ENCODE assay signal across 1 cellular context in the genomic region with DNA sequence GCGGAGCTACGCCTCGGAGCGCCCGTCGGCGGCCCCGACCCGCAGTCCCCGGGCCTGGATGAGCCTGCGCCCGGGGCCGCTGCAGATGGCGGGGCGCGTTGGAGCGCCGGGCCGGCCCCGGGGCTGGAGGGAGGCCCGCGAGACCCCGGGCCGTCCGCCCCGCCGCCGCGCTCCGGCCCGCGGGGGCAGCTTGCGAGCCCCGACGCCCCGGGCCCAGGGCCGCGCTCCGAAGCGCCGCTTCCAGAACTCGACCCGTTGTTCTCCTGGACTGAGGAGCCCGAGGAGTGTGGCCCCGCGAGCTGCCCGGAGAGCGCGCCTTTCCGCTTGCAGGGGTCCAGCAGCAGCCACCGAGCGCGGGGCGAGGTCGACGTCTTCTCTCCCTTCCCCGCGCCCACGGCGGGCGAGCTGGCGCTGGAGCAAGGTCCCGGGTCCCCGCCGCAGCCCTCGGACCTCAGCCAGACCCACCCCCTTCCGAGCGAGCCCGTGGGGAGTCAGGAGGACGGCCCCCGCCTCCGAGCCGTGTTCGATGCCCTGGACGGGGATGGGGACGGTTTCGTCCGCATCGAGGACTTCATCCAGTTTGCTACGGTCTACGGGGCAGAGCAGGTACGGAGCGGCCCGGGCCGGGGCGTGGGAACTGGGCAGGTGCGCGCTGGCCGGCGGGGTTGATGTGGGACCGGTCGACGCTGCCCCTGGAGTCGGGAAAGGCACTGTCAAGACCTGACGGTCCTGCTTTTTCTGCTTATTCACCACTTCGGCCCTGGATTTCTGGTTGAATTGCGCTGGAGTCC.
TF ChIP-seq lines count a peak whose summit lies in the region.

No MANE protein-coding gene starts in this region.

TF ChIP-seq in HepG2, 621 proteins besides CTCF, POLR2A, EP300 and RAD21 (continued from another document):
- TF ChIP-seq ZNF687 (CRISPR knock-in tag; IDR thresholded peaks at IDR 0.05): peak; percentile 77
- no peak for TF ChIP-seq HOXA5 (CRISPR knock-in tag; IDR thresholded peaks at IDR 0.05)
- TF ChIP-seq ZNF577 (CRISPR knock-in tag; IDR thresholded peaks at IDR 0.05; ENCODE audit: borderline replicate concordance, low read depth): no peak
- peak; percentile 71; the same call in 1 of the 2 replicates for TF ChIP-seq ZNF333 (CRISPR knock-in tag; IDR thresholded peaks at IDR 0.05; ENCODE audit: borderline replicate concordance)
- no peak for TF ChIP-seq SIN3B (IDR thresholded peaks at IDR 0.05; ENCODE audit: low read length)
- 0 out of 2 replicates have a peak, but pooled peaks have one; percentile 22 for TF ChIP-seq CBFB (CRISPR knock-in tag; IDR thresholded peaks at IDR 0.05)
- TF ChIP-seq ZFP41 (CRISPR knock-in tag; IDR thresholded peaks at IDR 0.05; ENCODE audit: borderline replicate concordance): no peak
- no peak for TF ChIP-seq MAFG (CRISPR knock-in tag; IDR thresholded peaks at IDR 0.05)
- no peak for TF ChIP-seq SOX6 (IDR thresholded peaks at IDR 0.05)
- 0 out of 2 replicates have a peak, but pooled peaks have one; percentile 27 for TF ChIP-seq SOX6 (CRISPR knock-in tag; IDR thresholded peaks at IDR 0.05)
- TF ChIP-seq ZNF781 (CRISPR knock-in tag; IDR thresholded peaks at IDR 0.05; ENCODE audit: borderline replicate concordance, not compliant biosample characterization): peak; percentile 40
- TF ChIP-seq, protein P1, sequence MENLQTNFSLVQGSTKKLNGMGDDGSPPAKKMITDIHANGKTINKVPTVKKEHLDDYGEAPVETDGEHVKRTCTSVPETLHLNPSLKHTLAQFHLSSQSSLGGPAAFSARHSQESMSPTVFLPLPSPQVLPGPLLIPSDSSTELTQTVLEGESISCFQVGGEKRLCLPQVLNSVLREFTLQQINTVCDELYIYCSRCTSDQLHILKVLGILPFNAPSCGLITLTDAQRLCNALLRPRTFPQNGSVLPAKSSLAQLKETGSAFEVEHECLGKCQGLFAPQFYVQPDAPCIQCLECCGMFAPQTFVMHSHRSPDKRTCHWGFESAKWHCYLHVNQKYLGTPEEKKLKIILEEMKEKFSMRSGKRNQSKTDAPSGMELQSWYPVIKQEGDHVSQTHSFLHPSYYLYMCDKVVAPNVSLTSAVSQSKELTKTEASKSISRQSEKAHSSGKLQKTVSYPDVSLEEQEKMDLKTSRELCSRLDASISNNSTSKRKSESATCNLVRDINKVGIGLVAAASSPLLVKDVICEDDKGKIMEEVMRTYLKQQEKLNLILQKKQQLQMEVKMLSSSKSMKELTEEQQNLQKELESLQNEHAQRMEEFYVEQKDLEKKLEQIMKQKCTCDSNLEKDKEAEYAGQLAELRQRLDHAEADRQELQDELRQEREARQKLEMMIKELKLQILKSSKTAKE (CRISPR knock-in tag; IDR thresholded peaks at IDR 0.05; ENCODE audit: borderline replicate concordance): no peak
- TF ChIP-seq NFKB2 (CRISPR knock-in tag; IDR thresholded peaks at IDR 0.05; ENCODE audit: borderline replicate concordance): peak; percentile 20; the same call in 1 of the 2 replicates
- TF ChIP-seq PBX3 (CRISPR knock-in tag; IDR thresholded peaks at IDR 0.05; ENCODE audit: borderline replicate concordance): no peak
- no peak for TF ChIP-seq ZNF772 (CRISPR knock-in tag; IDR thresholded peaks at IDR 0.05)
- no peak for TF ChIP-seq ZNF260 (CRISPR knock-in tag; IDR thresholded peaks at IDR 0.05; ENCODE audit: borderline replicate concordance, low read depth)
- no peak for TF ChIP-seq ZNF326 (CRISPR knock-in tag; IDR thresholded peaks at IDR 0.05; ENCODE audit: borderline replicate concordance)
- peak; percentile 64 for TF ChIP-seq PHF8 (CRISPR knock-in tag; IDR thresholded peaks at IDR 0.05)
- no peak for TF ChIP-seq ATRX (CRISPR knock-in tag; IDR thresholded peaks at IDR 0.05; ENCODE audit: borderline replicate concordance)
- TF ChIP-seq KLF15 (CRISPR knock-in tag; IDR thresholded peaks at IDR 0.05; ENCODE audit: borderline replicate concordance): no peak
- TF ChIP-seq MXD1 (CRISPR knock-in tag; IDR thresholded peaks at IDR 0.05): peak; percentile 76; the same call in 1 of the 2 replicates
- no peak for TF ChIP-seq ZNF33B (CRISPR knock-in tag; IDR thresholded peaks at IDR 0.05)
- TF ChIP-seq SNAI1 (CRISPR knock-in tag; IDR thresholded peaks at IDR 0.05; ENCODE audit: borderline replicate concordance): 0 out of 2 replicates have a peak, but pooled peaks have one; percentile 33
- TF ChIP-seq HNRNPLL (IDR thresholded peaks at IDR 0.05; ENCODE audit: low read depth, low read length, poor library complexity, severe bottlenecking): peak; percentile 39
- TF ChIP-seq NKX3-1 (CRISPR knock-in tag; IDR thresholded peaks at IDR 0.05): no peak
- no peak for TF ChIP-seq SNRNP70 (IDR thresholded peaks at IDR 0.05; ENCODE audit: low read depth, low read length)
- no peak for TF ChIP-seq ZNF335 (CRISPR knock-in tag; IDR thresholded peaks at IDR 0.05)
- no peak for TF ChIP-seq MAZ (IDR thresholded peaks at IDR 0.05; ENCODE audit: borderline replicate concordance, low read depth, low read length)
- TF ChIP-seq MAZ (CRISPR knock-in tag; IDR thresholded peaks at IDR 0.05; ENCODE audit: low read depth): 0 out of 2 replicates have a peak, but pooled peaks have one; percentile 31
- TF ChIP-seq GZF1 (CRISPR knock-in tag; IDR thresholded peaks at IDR 0.05): no peak
- TF ChIP-seq NCOA2 (CRISPR knock-in tag; IDR thresholded peaks at IDR 0.05): no peak
- TF ChIP-seq SRSF4 (IDR thresholded peaks at IDR 0.05; ENCODE audit: low read depth, low read length, poor library complexity, severe bottlenecking): no peak
- TF ChIP-seq, protein P2, sequence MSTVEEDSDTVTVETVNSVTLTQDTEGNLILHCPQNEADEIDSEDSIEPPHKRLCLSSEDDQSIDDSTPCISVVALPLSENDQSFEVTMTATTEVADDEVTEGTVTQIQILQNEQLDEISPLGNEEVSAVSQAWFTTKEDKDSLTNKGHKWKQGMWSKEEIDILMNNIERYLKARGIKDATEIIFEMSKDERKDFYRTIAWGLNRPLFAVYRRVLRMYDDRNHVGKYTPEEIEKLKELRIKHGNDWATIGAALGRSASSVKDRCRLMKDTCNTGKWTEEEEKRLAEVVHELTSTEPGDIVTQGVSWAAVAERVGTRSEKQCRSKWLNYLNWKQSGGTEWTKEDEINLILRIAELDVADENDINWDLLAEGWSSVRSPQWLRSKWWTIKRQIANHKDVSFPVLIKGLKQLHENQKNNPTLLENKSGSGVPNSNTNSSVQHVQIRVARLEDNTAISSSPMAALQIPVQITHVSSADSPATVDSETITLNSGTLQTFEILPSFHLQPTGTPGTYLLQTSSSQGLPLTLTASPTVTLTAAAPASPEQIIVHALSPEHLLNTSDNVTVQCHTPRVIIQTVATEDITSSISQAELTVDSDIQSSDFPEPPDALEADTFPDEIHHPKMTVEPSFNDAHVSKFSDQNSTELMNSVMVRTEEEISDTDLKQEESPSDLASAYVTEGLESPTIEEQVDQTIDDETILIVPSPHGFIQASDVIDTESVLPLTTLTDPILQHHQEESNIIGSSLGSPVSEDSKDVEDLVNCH (CRISPR knock-in tag; IDR thresholded peaks at IDR 0.05): no peak
TF ChIP-seq in HepG2: peak in this region for 59.
